Comparison of ENCODE assay signal across 6 cellular contexts in the genomic region with DNA sequence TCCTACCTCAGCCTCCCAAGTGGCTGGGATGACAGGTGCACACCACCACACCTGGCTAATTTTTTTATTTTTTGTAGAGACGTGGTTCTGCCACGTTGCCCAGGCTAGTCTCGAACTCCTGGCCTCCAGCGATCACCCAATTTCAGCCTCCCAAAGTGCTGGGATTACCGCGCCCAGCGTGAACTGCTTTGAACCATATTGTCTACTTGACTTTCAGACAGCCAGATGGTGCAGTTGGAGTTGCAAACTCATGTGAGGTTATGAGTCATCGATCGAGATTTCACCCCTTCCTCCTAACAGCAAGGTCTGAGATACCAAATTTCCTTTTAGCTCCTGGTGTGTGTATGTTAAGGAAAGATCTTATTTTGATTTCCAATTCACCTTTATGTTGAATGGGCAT. TPM values are rescaled to one million over a fixed set of nuclear protein-coding genes. Genes with fewer than 3 reads are reported as not detected.
DNase-seq lines count a peak whose midpoint lies in the region; ATAC-seq and TF ChIP-seq lines count a peak whose summit lies in the region.

No MANE protein-coding gene starts in this region.

- peak overlapping the region in 10 of 11 experiments; percentile 24 to 99 (median 98); a peak in 20 of 22 replicates for H3K4me2 ChIP-seq in BLaER1 treated with 17β-estradiol and CSF1 and Interleukin-3, amounts not matched to agents 10 nM and 100 nM
- H3K4me2 ChIP-seq in H9 (ENCODE audit: insufficient read depth, insufficient read length, low read length): no peak overlapping the region

- H3K4me1 ChIP-seq in BLaER1 treated with 17β-estradiol and CSF1 and Interleukin-3, amounts not matched to agents 10 nM and 100 nM: peaks cover 59 to 76% (median 72%) of the 10 kb centered on the region in 10 experiments
- H3K4me1 ChIP-seq in H9 (ENCODE audit: insufficient read depth, low read length): no peaks in the 10 kb centered on the region

- H3K36me3 ChIP-seq in BLaER1 treated with 17β-estradiol and CSF1 and Interleukin-3, amounts not matched to agents 10 nM and 100 nM: no peaks in the 10 kb centered on the region; a peak in 2 of 22 replicates

- H2BK15ac ChIP-seq in H9 (ENCODE audit: low read depth, low read length): no peak overlapping the region

- no peaks in the 10 kb centered on the region; a peak in 1 of 5 replicates for H3K9me3 Mint-ChIP-seq in H9

- no CpG with 5 or more reads among the region's 9 CpGs for WGBS in H9 (ENCODE audit: extremely low coverage, insufficient read length, low lambda C conversion rate)

- H3K23me2 ChIP-seq in H9 (ENCODE audit: insufficient read length, low read depth, low read length, poor library complexity, severe bottlenecking): peaks cover 17% of the 10 kb centered on the region

- no peak for ATAC-seq in GM21576 (IDR thresholded peaks at IDR 0.05; ENCODE audit: unreplicated experiment)

- H3K14ac ChIP-seq in H9 (ENCODE audit: insufficient read depth, low read length): no peak overlapping the region

- H4K20me1 ChIP-seq in BLaER1 treated with 17β-estradiol and CSF1 and Interleukin-3, amounts not matched to agents 10 nM and 100 nM: peaks cover 0 to 9% (median 0%) of the 10 kb centered on the region in 11 experiments; a peak in 5 of 22 replicates
- no peaks in the 10 kb centered on the region for H4K20me1 ChIP-seq in H9 (ENCODE audit: control insufficient read depth, insufficient read depth, insufficient read length)

- H2AK5ac ChIP-seq in H9 (ENCODE audit: insufficient read length, low read length): no peak overlapping the region

- peak overlapping the region; percentile 24 to 85 (median 67); a peak in 18 of 22 replicates for H3K27ac ChIP-seq in BLaER1 treated with 17β-estradiol and CSF1 and Interleukin-3, amounts not matched to agents 10 nM and 100 nM
- no peak overlapping the region for H3K27ac ChIP-seq in H9 (ENCODE audit: insufficient read length, low read depth, low read length)

- H3K4me1 Mint-ChIP-seq in H9: peaks cover 17 to 27% of the 10 kb centered on the region in 2 experiments

- H2BK12ac ChIP-seq in H9 (ENCODE audit: insufficient read length, low read depth, low read length): no peak overlapping the region

- H3K56ac ChIP-seq in H9 (ENCODE audit: insufficient read length, low read depth, low read length): no peak overlapping the region

- no peak overlapping the region for H2BK20ac ChIP-seq in H9 (ENCODE audit: low read depth, low read length, poor library complexity, severe bottlenecking)

- peaks cover 23% of the 10 kb centered on the region for H3K27me3 Mint-ChIP-seq in H9 (ENCODE audit: low read depth)

- H3K27me3 ChIP-seq in BLaER1 treated with 17β-estradiol and CSF1 and Interleukin-3, amounts not matched to agents 10 nM and 100 nM: no peaks in the 10 kb centered on the region
- peaks cover 5% of the 10 kb centered on the region; the same call in 1 of the 2 replicates for H3K27me3 ChIP-seq in H9 (ENCODE audit: insufficient read depth, low read length)

- H2AFZ ChIP-seq in H9 (ENCODE audit: low read length): no peak overlapping the region

- H3T11ph ChIP-seq in H9 (ENCODE audit: low read length): no peak overlapping the region

- no peaks in the 10 kb centered on the region for H3K79me1 ChIP-seq in H9 (ENCODE audit: insufficient read depth, low read depth, low read length, poor library complexity, severe bottlenecking)

- no peak overlapping the region for H4K91ac ChIP-seq in H9 (ENCODE audit: insufficient read length, low read depth, low read length)

- no peaks in the 10 kb centered on the region for H3K9me3 ChIP-seq in BLaER1 treated with 17β-estradiol and CSF1 and Interleukin-3, amounts not matched to agents 10 nM and 100 nM (replicated peaks in 1 of 11)
- H3K9me3 ChIP-seq in H9 (ENCODE audit: control insufficient read depth, low read depth, low read length): no peaks in the 10 kb centered on the region

- DNase-seq in MV-4-11 (lab: John Stamatoyannopoulos, UW) (peak; percentile 97), choroid plexus epithelial cell (ENCODE audit: low read depth) (peak; percentile 93), H9 (no peak), NCI-H1694 (lab: John Stamatoyannopoulos, UW) (no peak)

- no peaks in the 10 kb centered on the region; a peak in 1 of 7 replicates for H3K36me3 Mint-ChIP-seq in H9 (ENCODE audit: insufficient read depth in 1 of 3, low read depth in 3 of 3)

- no peak overlapping the region for H3K18ac ChIP-seq in H9 (ENCODE audit: insufficient read length, low read depth, low read length)

- H3K27ac Mint-ChIP-seq in H9: no peak overlapping the region

- no peak overlapping the region for H4K5ac ChIP-seq in H9 (ENCODE audit: insufficient read length, low read depth, low read length)

- H3K4me3 Mint-ChIP-seq in H9: no peak overlapping the region

- H3K23ac ChIP-seq in H9 (ENCODE audit: insufficient read length, low read depth, low read length): no peak overlapping the region

- H3K4me3 ChIP-seq in BLaER1 treated with 17β-estradiol and CSF1 and Interleukin-3, amounts not matched to agents 10 nM and 100 nM: peak overlapping the region in 5 of 10 experiments; percentile 1 to 92 (median 5); a peak in 3 of 20 replicates
- H3K4me3 ChIP-seq in choroid plexus epithelial cell (ENCODE audit: low read depth, low read length): no peak overlapping the region

- H3K4ac ChIP-seq in H9 (ENCODE audit: low read depth, low read length): no peak overlapping the region

- no peak overlapping the region for H2BK120ac ChIP-seq in H9 (ENCODE audit: low read depth, low read length, poor library complexity, severe bottlenecking)

- no peak overlapping the region for H2BK5ac ChIP-seq in H9 (ENCODE audit: insufficient read length, low read length)

- H3K79me2 ChIP-seq in H9 (ENCODE audit: insufficient read depth, low read length): no peaks in the 10 kb centered on the region

- peak overlapping the region in 6 of 11 experiments; percentile 2 to 64 (median 54); a peak in 12 of 22 replicates for H3K9ac ChIP-seq in BLaER1 treated with 17β-estradiol and CSF1 and Interleukin-3, amounts not matched to agents 10 nM and 100 nM
- no peak overlapping the region for H3K9ac ChIP-seq in H9 (ENCODE audit: extremely low read depth, insufficient read length, low read length)

- no peak overlapping the region for H4K8ac ChIP-seq in H9 (replicated peaks; ENCODE audit: insufficient read length, low read depth, low read length)

- peak; percentile 10 for TF ChIP-seq CTCF in choroid plexus epithelial cell (conservative IDR thresholded peaks at IDR 0.05; ENCODE audit: low read depth, low read length)
- no peak for TF ChIP-seq CTCF in H9 (conservative IDR thresholded peaks at IDR 0.05)

RNA-seq across cellular contexts. Expression of a gene that starts 2.7 kb away (rescaled TPM):
- total RNA-seq in H9 (2021): 6.3 and 6.4 TPM in 2 replicates

RNA-seq across cellular contexts. Expression of a gene that starts 12.3 kb away (rescaled TPM):
- total RNA-seq in H9 (2021): not detected in 2 replicates

RNA-seq across cellular contexts. Expression of a gene that starts 24.6 kb away (rescaled TPM):
- total RNA-seq in H9 (2021): 1.4 TPM in 2 replicates

RNA-seq across cellular contexts. Expression of a gene that starts 38.4 kb away (rescaled TPM):
- 73.1 and 76.0 TPM in 2 replicates for total RNA-seq in H9 (2021)

RNA-seq across cellular contexts. Expression of a gene that starts 53.2 kb away (rescaled TPM):
- total RNA-seq in H9 (2021): 49.7 and 50.4 TPM in 2 replicates

Comparison
In these comparisons a context has a peak if more than half of its experiments do, and no peak if none do; other contexts are left out.
1. DNase-seq: peak in MV-4-11 (single experiment) and choroid plexus epithelial cell (single experiment); none in H9 (single experiment) and NCI-H1694 (single experiment).